In the genomic region with DNA sequence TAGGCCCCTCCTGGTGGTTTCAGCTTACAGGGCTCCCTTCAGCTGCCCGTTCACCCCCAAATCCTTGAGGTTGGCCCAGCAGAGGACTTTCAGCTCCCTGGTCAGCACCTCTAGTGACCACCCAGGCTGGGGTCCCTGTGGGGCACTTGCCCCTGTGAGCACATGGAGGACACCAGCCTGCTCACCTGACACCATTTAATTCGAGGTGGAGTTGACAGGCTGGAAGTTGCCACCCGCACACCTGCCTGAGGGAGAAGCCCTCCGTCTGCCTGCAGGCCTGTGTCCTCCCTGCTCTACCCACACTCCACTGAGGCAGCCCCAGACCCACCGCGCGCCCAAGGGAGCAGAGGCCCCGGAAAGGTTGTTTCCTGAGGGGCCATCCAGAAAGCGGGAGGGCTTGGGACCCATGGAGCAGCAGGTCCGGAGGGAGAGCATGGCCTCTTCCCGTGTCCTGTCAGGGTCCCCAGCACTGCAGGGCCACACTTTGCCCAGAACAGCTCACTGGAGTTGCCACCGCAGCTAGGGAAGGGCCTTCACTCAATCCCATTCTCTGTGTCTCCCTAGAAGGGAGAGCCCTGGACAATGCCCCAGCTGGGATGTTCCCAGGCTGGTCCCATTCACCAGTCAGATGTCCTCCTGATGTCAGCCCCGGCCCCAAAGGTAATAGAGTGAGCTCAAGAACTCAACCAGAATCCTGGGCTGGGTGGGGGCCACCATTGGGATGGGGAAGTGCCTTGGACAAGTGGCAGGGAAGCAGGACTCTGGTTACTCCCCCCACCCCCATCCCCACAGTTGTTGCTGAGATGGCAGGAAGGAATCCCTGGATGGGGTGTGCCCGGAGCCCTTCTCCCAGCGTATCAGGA, we compare ENCODE assay signal across 1 cellular context.
TF ChIP-seq lines count a peak whose summit lies in the region.

No MANE protein-coding gene starts in this region.

TF ChIP-seq in K562, 482 proteins besides CTCF, POLR2A, EP300 and RAD21 (continued from another document):
- TF ChIP-seq ZNF511 (CRISPR knock-in tag; IDR thresholded peaks at IDR 0.05) (peak; percentile 16; the same call in 1 of the 2 replicates), DNMT1 (IDR thresholded peaks at IDR 0.05) (no peak), POLR3G (IDR thresholded peaks at IDR 0.05; ENCODE audit: extremely low read depth, insufficient read length, insufficient replicate concordance) (no peak), MCM3 (IDR thresholded peaks at IDR 0.05) (no peak), LCOR (CRISPR knock-in tag; IDR thresholded peaks at IDR 0.05) (no peak; the same call in none of the 2 replicates), ETV5 (CRISPR knock-in tag; IDR thresholded peaks at IDR 0.05; ENCODE audit: low read depth) (no peak), POLR2G (IDR thresholded peaks at IDR 0.05; ENCODE audit: low read depth, low read length) (peak; percentile 66), MYBL2 (IDR thresholded peaks at IDR 0.05; ENCODE audit: low read depth) (no peak), MYBL2 (CRISPR knock-in tag; IDR thresholded peaks at IDR 0.05; ENCODE audit: borderline replicate concordance) (no peak), ATF1 (CRISPR knock-in tag; IDR thresholded peaks at IDR 0.05) (no peak; the same call in 1 of the 2 replicates), ATF1 (tag; IDR thresholded peaks at IDR 0.05) (no peak), PTRF (tag; IDR thresholded peaks at IDR 0.05) (no peak), ZSCAN29 (IDR thresholded peaks at IDR 0.05) (no peak), FUS (optimal IDR thresholded peaks at IDR 0.05; ENCODE audit: low read depth, low read length) (no peak), RBFOX2 (IDR thresholded peaks at IDR 0.05; ENCODE audit: low read depth, low read length) (no peak; the same call in 1 of the 2 replicates), FOXM1 (IDR thresholded peaks at IDR 0.05; ENCODE audit: low read depth) (no peak), FOXM1 (CRISPR knock-in tag; IDR thresholded peaks at IDR 0.05; ENCODE audit: low read depth) (peak; percentile 75; the same call in 1 of the 2 replicates), HMGN3 (IDR thresholded peaks at IDR 0.05; ENCODE audit: borderline replicate concordance, extremely low read depth, insufficient read length, low read depth, low read length) (peak; percentile 23), SMARCA5 (IDR thresholded peaks at IDR 0.05) (no peak), PHF20 (IDR thresholded peaks at IDR 0.05; ENCODE audit: partially characterized antibody) (no peak), CBX2 (IDR thresholded peaks at IDR 0.05; ENCODE audit: insufficient read depth, low read length, poor library complexity, severe bottlenecking) (no peak), HNRNPK (IDR thresholded peaks at IDR 0.05; ENCODE audit: low read depth, low read length, poor library complexity, severe bottlenecking) (no peak), HLTF (IDR thresholded peaks at IDR 0.05) (no peak), BRCA1 (IDR thresholded peaks at IDR 0.05) (no peak), BRCA1 (CRISPR knock-in tag; IDR thresholded peaks at IDR 0.05) (peak; percentile 89; the same call in 1 of the 2 replicates), NCOA6 (IDR thresholded peaks at IDR 0.05) (no peak), CBFB (CRISPR knock-in tag; IDR thresholded peaks at IDR 0.05) (peak; percentile 69; the same call in 1 of the 2 replicates), ZNF766 (CRISPR knock-in tag; conservative IDR thresholded peaks at IDR 0.05) (no peak), ZBTB49 (CRISPR knock-in tag; IDR thresholded peaks at IDR 0.05; ENCODE audit: borderline replicate concordance) (no peak), ZNF695 (CRISPR knock-in tag; IDR thresholded peaks at IDR 0.05) (no peak), BDP1 (IDR thresholded peaks at IDR 0.05; ENCODE audit: insufficient read depth, insufficient read length) (no peak), HDAC6 (IDR thresholded peaks at IDR 0.05; ENCODE audit: low read depth, low read length) (no peak)
- TF ChIP-seq, protein P1, sequence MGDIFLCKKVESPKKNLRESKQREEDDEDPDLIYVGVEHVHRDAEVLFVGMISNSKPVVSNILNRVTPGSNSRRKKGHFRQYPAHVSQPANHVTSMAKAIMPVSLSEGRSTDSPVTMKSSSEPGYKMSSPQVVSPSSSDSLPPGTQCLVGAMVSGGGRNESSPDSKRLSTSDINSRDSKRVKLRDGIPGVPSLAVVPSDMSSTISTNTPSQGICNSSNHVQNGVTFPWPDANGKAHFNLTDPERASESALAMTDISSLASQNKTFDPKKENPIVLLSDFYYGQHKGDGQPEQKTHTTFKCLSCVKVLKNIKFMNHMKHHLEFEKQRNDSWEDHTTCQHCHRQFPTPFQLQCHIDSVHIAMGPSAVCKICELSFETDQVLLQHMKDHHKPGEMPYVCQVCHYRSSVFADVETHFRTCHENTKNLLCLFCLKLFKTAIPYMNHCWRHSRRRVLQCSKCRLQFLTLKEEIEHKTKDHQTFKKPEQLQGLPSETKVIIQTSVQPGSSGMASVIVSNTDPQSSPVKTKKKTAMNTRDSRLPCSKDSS (IDR thresholded peaks at IDR 0.05; ENCODE audit: low read depth, partially characterized antibody), result no peak
- TF ChIP-seq, protein P2, sequence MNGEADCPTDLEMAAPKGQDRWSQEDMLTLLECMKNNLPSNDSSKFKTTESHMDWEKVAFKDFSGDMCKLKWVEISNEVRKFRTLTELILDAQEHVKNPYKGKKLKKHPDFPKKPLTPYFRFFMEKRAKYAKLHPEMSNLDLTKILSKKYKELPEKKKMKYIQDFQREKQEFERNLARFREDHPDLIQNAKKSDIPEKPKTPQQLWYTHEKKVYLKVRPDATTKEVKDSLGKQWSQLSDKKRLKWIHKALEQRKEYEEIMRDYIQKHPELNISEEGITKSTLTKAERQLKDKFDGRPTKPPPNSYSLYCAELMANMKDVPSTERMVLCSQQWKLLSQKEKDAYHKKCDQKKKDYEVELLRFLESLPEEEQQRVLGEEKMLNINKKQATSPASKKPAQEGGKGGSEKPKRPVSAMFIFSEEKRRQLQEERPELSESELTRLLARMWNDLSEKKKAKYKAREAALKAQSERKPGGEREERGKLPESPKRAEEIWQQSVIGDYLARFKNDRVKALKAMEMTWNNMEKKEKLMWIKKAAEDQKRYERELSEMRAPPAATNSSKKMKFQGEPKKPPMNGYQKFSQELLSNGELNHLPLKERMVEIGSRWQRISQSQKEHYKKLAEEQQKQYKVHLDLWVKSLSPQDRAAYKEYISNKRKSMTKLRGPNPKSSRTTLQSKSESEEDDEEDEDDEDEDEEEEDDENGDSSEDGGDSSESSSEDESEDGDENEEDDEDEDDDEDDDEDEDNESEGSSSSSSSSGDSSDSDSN (IDR thresholded peaks at IDR 0.05; ENCODE audit: borderline replicate concordance in 1 of 2, low read depth in 2 of 2, low read length in 2 of 2), result 0 out of 4 replicates have a peak, but pooled peaks of 1 of the 2 experiments have one; percentile 17
- TF ChIP-seq, protein P3, sequence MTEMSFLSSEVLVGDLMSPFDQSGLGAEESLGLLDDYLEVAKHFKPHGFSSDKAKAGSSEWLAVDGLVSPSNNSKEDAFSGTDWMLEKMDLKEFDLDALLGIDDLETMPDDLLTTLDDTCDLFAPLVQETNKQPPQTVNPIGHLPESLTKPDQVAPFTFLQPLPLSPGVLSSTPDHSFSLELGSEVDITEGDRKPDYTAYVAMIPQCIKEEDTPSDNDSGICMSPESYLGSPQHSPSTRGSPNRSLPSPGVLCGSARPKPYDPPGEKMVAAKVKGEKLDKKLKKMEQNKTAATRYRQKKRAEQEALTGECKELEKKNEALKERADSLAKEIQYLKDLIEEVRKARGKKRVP (CRISPR knock-in tag; IDR thresholded peaks at IDR 0.05), result no peak
- TF ChIP-seq, protein P4, sequence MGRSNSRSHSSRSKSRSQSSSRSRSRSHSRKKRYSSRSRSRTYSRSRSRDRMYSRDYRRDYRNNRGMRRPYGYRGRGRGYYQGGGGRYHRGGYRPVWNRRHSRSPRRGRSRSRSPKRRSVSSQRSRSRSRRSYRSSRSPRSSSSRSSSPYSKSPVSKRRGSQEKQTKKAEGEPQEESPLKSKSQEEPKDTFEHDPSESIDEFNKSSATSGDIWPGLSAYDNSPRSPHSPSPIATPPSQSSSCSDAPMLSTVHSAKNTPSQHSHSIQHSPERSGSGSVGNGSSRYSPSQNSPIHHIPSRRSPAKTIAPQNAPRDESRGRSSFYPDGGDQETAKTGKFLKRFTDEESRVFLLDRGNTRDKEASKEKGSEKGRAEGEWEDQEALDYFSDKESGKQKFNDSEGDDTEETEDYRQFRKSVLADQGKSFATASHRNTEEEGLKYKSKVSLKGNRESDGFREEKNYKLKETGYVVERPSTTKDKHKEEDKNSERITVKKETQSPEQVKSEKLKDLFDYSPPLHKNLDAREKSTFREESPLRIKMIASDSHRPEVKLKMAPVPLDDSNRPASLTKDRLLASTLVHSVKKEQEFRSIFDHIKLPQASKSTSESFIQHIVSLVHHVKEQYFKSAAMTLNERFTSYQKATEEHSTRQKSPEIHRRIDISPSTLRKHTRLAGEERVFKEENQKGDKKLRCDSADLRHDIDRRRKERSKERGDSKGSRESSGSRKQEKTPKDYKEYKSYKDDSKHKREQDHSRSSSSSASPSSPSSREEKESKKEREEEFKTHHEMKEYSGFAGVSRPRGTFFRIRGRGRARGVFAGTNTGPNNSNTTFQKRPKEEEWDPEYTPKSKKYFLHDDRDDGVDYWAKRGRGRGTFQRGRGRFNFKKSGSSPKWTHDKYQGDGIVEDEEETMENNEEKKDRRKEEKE (IDR thresholded peaks at IDR 0.05; ENCODE audit: borderline replicate concordance in 1 of 2, control insufficient read depth in 1 of 2, low read depth in 2 of 2, low read length in 1 of 2), result no peak
- TF ChIP-seq, protein P5, sequence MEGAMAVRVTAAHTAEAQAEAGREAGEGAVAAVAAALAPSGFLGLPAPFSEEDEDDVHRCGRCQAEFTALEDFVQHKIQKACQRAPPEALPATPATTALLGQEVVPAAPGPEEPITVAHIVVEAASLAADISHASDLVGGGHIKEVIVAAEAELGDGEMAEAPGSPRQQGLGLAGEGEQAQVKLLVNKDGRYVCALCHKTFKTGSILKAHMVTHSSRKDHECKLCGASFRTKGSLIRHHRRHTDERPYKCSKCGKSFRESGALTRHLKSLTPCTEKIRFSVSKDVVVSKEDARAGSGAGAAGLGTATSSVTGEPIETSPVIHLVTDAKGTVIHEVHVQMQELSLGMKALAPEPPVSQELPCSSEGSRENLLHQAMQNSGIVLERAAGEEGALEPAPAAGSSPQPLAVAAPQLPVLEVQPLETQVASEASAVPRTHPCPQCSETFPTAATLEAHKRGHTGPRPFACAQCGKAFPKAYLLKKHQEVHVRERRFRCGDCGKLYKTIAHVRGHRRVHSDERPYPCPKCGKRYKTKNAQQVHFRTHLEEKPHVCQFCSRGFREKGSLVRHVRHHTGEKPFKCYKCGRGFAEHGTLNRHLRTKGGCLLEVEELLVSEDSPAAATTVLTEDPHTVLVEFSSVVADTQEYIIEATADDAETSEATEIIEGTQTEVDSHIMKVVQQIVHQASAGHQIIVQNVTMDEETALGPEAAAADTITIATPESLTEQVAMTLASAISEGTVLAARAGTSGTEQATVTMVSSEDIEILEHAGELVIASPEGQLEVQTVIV (CRISPR knock-in tag; IDR thresholded peaks at IDR 0.05; ENCODE audit: borderline replicate concordance), result no peak
